In the genomic region with DNA sequence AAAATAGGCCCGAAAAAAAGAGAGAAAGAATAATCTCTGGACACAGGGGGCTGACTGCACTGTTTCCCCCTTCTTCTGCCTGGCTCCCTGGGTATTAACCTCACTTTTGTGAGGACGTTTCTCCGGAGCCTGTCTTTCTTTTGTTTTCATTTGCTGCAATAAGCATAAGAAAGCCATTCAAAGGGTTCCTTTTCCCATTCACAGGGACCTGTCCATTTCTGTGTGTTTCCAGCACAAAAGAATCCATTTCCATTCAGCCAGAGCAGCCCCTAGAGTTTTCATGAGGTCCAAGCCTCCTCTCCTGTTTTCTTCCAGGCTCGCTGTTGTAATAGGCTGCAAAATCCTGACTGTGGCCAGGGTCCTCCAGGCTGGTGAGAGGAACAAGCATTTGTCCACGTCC, we compare ENCODE assay signal across 10 cellular contexts.
"Had no signal": no experiment of that assay in that cellular context is flagged by ENCODE, and none has a peak within 500 bp of the region (broad histone marks: within the 10 kb centered on the region; RNA-seq: fewer than 3 reads in every experiment).

No MANE protein-coding gene starts in this region.

- H3K27me3 Mint-ChIP-seq: activated naive CD8-positive, alpha-beta T cell; activated T-cell treated with anti-CD3 and anti-CD28 coated beads, Interleukin-2, amount 50 U/mL, for 24 hours had no signal

- H3K9me3 ChIP-seq: heart left ventricle, psoas muscle, sigmoid colon, upper lobe of left lung had no signal

- H3K36me3 ChIP-seq: heart left ventricle, sigmoid colon had no signal

- H3K27ac Mint-ChIP-seq: activated T-cell treated with anti-CD3 and anti-CD28 coated beads, Interleukin-2, amount 50 U/mL, for 24 hours had no signal

- H3K27ac ChIP-seq: heart left ventricle, psoas muscle, sigmoid colon, upper lobe of left lung had no signal

- H3K27me3 ChIP-seq: heart left ventricle, sigmoid colon, upper lobe of left lung had no signal

- H3K9me3 Mint-ChIP-seq: activated T-cell treated with anti-CD3 and anti-CD28 coated beads, Interleukin-2, amount 50 U/mL, for 24 hours had no signal

- ATAC-seq: heart left ventricle, psoas muscle had no signal

- H3K4me1 ChIP-seq: psoas muscle, sigmoid colon had no signal

- DNase-seq: activated gamma-delta T cell; activated T-cell treated with anti-CD3 and anti-CD28 coated beads, Interleukin-2, amount 50 U/mL, for 24 hours; heart left ventricle; kidney; psoas muscle; sigmoid colon; stimulated activated CD4-positive, alpha-beta T cell treated with anti-CD3 and anti-CD28 coated beads, Interleukin-12 subunit alpha, Interleukin-12 subunit beta, amount 100 ng/mL, for 4 hours; upper lobe of left lung had no signal

- H3K4me3 Mint-ChIP-seq: activated naive CD8-positive, alpha-beta T cell; activated T-cell treated with anti-CD3 and anti-CD28 coated beads, Interleukin-2, amount 50 U/mL, for 24 hours; stimulated activated naive CD8-positive, alpha-beta T cell treated with anti-CD3 and anti-CD28 coated beads, Interleukin-15, Interleukin-2, amounts not matched to agents 100 ng/mL and 50 ng/mL, for 24 hours had no signal

- H3K4me3 ChIP-seq: heart left ventricle, psoas muscle, sigmoid colon, upper lobe of left lung had no signal
